1 cellular context compared by ENCODE assay signal in the genomic region with DNA sequence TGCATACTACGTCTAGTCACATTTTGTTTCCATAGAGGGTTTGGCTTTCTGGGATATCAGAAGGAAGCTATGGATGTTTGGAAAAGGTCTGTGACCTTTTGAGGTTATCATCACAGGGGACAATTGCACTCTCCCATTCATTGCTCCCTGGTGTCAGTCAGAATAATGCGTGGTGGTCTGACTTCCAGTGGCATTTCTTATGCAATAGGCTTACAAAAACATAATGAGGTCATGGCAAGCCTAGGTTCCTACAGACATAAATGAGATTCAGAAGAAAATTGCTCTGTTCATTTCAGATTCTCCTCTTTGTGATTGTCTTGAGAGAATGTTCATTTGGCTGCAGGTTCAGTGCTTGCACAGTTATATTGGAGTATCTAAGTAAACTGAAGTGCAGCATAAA.
TF ChIP-seq lines count a peak whose summit lies in the region.

No MANE protein-coding gene starts in this region.

TF ChIP-seq in HEK293, 187 proteins besides CTCF, POLR2A, EP300 and RAD21:
- TF ChIP-seq, protein P1, sequence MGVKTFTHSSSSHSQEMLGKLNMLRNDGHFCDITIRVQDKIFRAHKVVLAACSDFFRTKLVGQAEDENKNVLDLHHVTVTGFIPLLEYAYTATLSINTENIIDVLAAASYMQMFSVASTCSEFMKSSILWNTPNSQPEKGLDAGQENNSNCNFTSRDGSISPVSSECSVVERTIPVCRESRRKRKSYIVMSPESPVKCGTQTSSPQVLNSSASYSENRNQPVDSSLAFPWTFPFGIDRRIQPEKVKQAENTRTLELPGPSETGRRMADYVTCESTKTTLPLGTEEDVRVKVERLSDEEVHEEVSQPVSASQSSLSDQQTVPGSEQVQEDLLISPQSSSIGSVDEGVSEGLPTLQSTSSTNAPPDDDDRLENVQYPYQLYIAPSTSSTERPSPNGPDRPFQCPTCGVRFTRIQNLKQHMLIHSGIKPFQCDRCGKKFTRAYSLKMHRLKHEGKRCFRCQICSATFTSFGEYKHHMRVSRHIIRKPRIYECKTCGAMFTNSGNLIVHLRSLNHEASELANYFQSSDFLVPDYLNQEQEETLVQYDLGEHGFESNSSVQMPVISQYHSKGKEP (tag by site-specific recombination; IDR thresholded peaks at IDR 0.05): peak; percentile 19; the same call in 1 of the 2 replicates
- TF ChIP-seq IKZF3 (tag by site-specific recombination; IDR thresholded peaks at IDR 0.05) (peak; percentile 91), FEZF1 (tag by site-specific recombination; IDR thresholded peaks at IDR 0.05) (peak; percentile 92), ZNF544 (tag by site-specific recombination; IDR thresholded peaks at IDR 0.05) (no peak), YY1 (tag by site-specific recombination; IDR thresholded peaks at IDR 0.05) (no peak), ZNF843 (tag by site-specific recombination; IDR thresholded peaks at IDR 0.05) (peak; percentile 44; the same call in 1 of the 2 replicates), KLF1 (tag by site-specific recombination; IDR thresholded peaks at IDR 0.05) (no peak), ZNF792 (tag by site-specific recombination; IDR thresholded peaks at IDR 0.05) (no peak), ZSCAN5A (tag by site-specific recombination; IDR thresholded peaks at IDR 0.05) (no peak), ZNF629 (tag by site-specific recombination; IDR thresholded peaks at IDR 0.05) (peak; percentile 54; the same call in 1 of the 2 replicates), ZBTB11 (tag by site-specific recombination; conservative IDR thresholded peaks at IDR 0.05; ENCODE audit: low read depth) (no peak), ZNF112 (tag by site-specific recombination; IDR thresholded peaks at IDR 0.05) (no peak), SETDB1 (IDR thresholded peaks at IDR 0.05; ENCODE audit: insufficient read length, low read length) (no peak), KLF7 (tag by site-specific recombination; IDR thresholded peaks at IDR 0.05; ENCODE audit: borderline replicate concordance) (no peak), TRIM28 (IDR thresholded peaks at IDR 0.05; ENCODE audit: borderline replicate concordance, low read length) (peak; percentile 93), PRDM1 (tag by site-specific recombination; IDR thresholded peaks at IDR 0.05) (peak; percentile 44; the same call in 1 of the 2 replicates), ZNF561 (tag by site-specific recombination; IDR thresholded peaks at IDR 0.05; ENCODE audit: borderline replicate concordance) (peak; percentile 59; the same call in 1 of the 2 replicates), GLIS1 (tag by site-specific recombination; IDR thresholded peaks at IDR 0.05) (peak; percentile 47), ZEB2 (tag by site-specific recombination; IDR thresholded peaks at IDR 0.05) (peak; percentile 48; the same call in 1 of the 2 replicates), ZNF248 (tag by site-specific recombination; IDR thresholded peaks at IDR 0.05) (no peak), PRDM10 (tag by site-specific recombination; IDR thresholded peaks at IDR 0.05) (peak; percentile 81), ATF2 (tag by site-specific recombination; IDR thresholded peaks at IDR 0.05; ENCODE audit: low read depth) (peak; percentile 87), ZFP69B (tag by site-specific recombination; IDR thresholded peaks at IDR 0.05) (0 out of 2 replicates have a peak, but pooled peaks have one; percentile 25), ZNF664 (tag by site-specific recombination; IDR thresholded peaks at IDR 0.05) (peak; percentile 39; the same call in 1 of the 2 replicates), ZNF660 (tag by site-specific recombination; IDR thresholded peaks at IDR 0.05) (peak; percentile 53; the same call in 1 of the 2 replicates), ZBTB21 (tag by site-specific recombination; IDR thresholded peaks at IDR 0.05) (0 out of 2 replicates have a peak, but pooled peaks have one; percentile 36)
- TF ChIP-seq, protein P2, sequence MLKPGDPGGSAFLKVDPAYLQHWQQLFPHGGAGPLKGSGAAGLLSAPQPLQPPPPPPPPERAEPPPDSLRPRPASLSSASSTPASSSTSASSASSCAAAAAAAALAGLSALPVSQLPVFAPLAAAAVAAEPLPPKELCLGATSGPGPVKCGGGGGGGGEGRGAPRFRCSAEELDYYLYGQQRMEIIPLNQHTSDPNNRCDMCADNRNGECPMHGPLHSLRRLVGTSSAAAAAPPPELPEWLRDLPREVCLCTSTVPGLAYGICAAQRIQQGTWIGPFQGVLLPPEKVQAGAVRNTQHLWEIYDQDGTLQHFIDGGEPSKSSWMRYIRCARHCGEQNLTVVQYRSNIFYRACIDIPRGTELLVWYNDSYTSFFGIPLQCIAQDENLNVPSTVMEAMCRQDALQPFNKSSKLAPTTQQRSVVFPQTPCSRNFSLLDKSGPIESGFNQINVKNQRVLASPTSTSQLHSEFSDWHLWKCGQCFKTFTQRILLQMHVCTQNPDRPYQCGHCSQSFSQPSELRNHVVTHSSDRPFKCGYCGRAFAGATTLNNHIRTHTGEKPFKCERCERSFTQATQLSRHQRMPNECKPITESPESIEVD (tag by site-specific recombination; IDR thresholded peaks at IDR 0.05): peak; percentile 83
- TF ChIP-seq, protein P3, sequence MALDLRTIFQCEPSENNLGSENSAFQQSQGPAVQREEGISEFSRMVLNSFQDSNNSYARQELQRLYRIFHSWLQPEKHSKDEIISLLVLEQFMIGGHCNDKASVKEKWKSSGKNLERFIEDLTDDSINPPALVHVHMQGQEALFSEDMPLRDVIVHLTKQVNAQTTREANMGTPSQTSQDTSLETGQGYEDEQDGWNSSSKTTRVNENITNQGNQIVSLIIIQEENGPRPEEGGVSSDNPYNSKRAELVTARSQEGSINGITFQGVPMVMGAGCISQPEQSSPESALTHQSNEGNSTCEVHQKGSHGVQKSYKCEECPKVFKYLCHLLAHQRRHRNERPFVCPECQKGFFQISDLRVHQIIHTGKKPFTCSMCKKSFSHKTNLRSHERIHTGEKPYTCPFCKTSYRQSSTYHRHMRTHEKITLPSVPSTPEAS (tag by site-specific recombination; IDR thresholded peaks at IDR 0.05): no peak
